1 cellular context compared by ENCODE assay signal in the genomic region with DNA sequence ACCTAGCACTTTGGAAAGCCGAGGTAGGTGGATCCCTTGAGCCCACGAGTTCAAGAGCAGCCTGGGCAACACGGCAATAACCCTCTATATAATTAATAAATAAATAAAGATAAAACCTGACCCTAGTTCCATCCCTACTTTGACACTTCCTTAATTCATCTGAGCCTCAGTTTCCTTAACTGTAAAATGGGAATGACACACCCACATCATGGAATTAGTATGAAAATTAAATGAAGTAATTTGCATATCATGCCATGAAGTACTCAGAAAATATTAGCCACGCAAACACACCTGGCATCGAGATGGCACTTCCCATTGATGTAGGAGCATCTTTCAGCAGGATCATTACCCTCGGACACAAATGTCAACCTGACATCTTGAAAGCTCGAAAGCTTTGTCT.
TF ChIP-seq lines count a peak whose summit lies in the region.

No MANE protein-coding gene starts in this region.

TF ChIP-seq in endothelial cell of umbilical vein, 7 proteins besides CTCF, POLR2A, EP300 and RAD21:
- TF ChIP-seq EZH2 (IDR thresholded peaks at IDR 0.05; ENCODE audit: borderline replicate concordance, low read depth, low read length, severe bottlenecking) = no peak
- TF ChIP-seq, protein P1, sequence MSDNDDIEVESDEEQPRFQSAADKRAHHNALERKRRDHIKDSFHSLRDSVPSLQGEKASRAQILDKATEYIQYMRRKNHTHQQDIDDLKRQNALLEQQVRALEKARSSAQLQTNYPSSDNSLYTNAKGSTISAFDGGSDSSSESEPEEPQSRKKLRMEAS (IDR thresholded peaks at IDR 0.05; ENCODE audit: insufficient read depth, insufficient read length) = no peak
